10 cellular contexts compared by ENCODE assay signal in genomic region chr11:111870113-111870512, GRCh38. TPM values are rescaled to one million over a fixed set of nuclear protein-coding genes. Genes with fewer than 3 reads are reported as not detected.
DNase-seq lines count a peak whose midpoint lies in the region; ATAC-seq, FAIRE-seq and TF ChIP-seq lines count a peak whose summit lies in the region.
"Had no signal": no experiment of that assay in that cellular context is flagged by ENCODE, and none has a peak within 500 bp of the region (broad histone marks: within the 10 kb centered on the region; RNA-seq: fewer than 3 reads in every experiment).

No MANE protein-coding gene starts in this region.

- POLR2A ChIA-PET in T-cell (lab: Charles Lee), result interaction anchor here (0.6 to 1.2 kb wide), 4 partner anchors 67 to 205 kb away, joined by 3 to 16 read pairs (median 12); partner anchors contain the start of gene DIXDC1 (in 1 of the 2)

- no peak overlapping the region for H3K27ac ChIP-seq in right cardiac atrium (ENCODE audit: low read length)
- no peak overlapping the region for H3K27ac ChIP-seq in keratinocyte (ENCODE audit: control insufficient read depth, insufficient read depth, low read length)
- no peak overlapping the region for H3K27ac ChIP-seq in upper lobe of right lung

- H3K36me3 ChIP-seq in keratinocyte (ENCODE audit: control insufficient read depth in 2 of 2, extremely low read depth in 1 of 2, insufficient read depth in 2 of 2, low read length in 2 of 2) (peaks cover 0 to 8% of the 10 kb centered on the region in 2 experiments), upper lobe of right lung (peaks cover 33% of the 10 kb centered on the region), mucosa of descending colon (ENCODE audit: low read depth) (no peaks in the 10 kb centered on the region)

- dilution Hi-C loops in keratinocyte (cut with MboI; ENCODE audit: extremely low pct_ligation_motif_present, low sequenced_read_pairs), result no loop called here

- WGBS in right cardiac atrium, result 98% methylated on average over 1 of the region's 1 CpG

- H3K79me2 ChIP-seq in keratinocyte (ENCODE audit: control insufficient read depth, insufficient read depth, low read length), result peaks cover 3% of the 10 kb centered on the region

- H3K27me3 ChIP-seq in right cardiac atrium (ENCODE audit: control insufficient read depth, insufficient read depth) (no peaks in the 10 kb centered on the region), keratinocyte (ENCODE audit: control insufficient read depth, extremely low read depth, insufficient read depth, low read length) (no peaks in the 10 kb centered on the region), upper lobe of right lung (no peaks in the 10 kb centered on the region)

- H3K9me3 ChIP-seq in right cardiac atrium (ENCODE audit: control insufficient read depth, low read length) (no peaks in the 10 kb centered on the region), keratinocyte (ENCODE audit: control insufficient read depth, low read depth, low read length) (no peaks in the 10 kb centered on the region), upper lobe of right lung (no peaks in the 10 kb centered on the region), mucosa of descending colon (no peaks in the 10 kb centered on the region)

- H3K27ac Mint-ChIP-seq in T-cell, result no peak overlapping the region

- no peak for DNase-seq in right cardiac atrium
- DNase-seq in Right ventricle myocardium superior, result no peak
- DNase-seq in T-cell, result no peak
- DNase-seq in keratinocyte (ENCODE audit: low read depth, low spot score), result no peak
- DNase-seq in upper lobe of right lung, result no peak
- no peak for DNase-seq in effector CD8-positive, alpha-beta T cell (lab: John Stamatoyannopoulos, UW)
- DNase-seq in mucosa of descending colon, result no peak
- DNase-seq: activated gamma-delta T cell treated with Interleukin-2 at 50 U/mL for 16 hours, NCI-H446 had no signal

- H3K4me1 ChIP-seq in right cardiac atrium (ENCODE audit: control insufficient read depth, insufficient read depth, low read length) (no peaks in the 10 kb centered on the region), keratinocyte (ENCODE audit: control insufficient read depth, extremely low read depth, insufficient read depth, low read length) (peaks cover 7% of the 10 kb centered on the region), upper lobe of right lung (peaks cover 7% of the 10 kb centered on the region), mucosa of descending colon (ENCODE audit: low read depth) (peaks cover 11% of the 10 kb centered on the region)

- TF ChIP-seq CTCF in keratinocyte (optimal IDR thresholded peaks at IDR 0.05 in 1 of 3, IDR thresholded peaks at IDR 0.05 in 1 of 3, conservative IDR thresholded peaks at IDR 0.05 in 1 of 3; ENCODE audit: extremely low read depth in 1 of 3, insufficient read depth in 2 of 3, low read length in 3 of 3) (no peak), upper lobe of right lung (IDR thresholded peaks at IDR 0.05) (no peak), mucosa of descending colon (IDR thresholded peaks at IDR 0.05) (no peak)

- H3K4me3 ChIP-seq in right cardiac atrium (ENCODE audit: low read length) (peak overlapping the region; percentile 97), keratinocyte (ENCODE audit: control insufficient read depth in 2 of 3, extremely low read depth in 1 of 3, insufficient read depth in 2 of 3, low read depth in 1 of 3, low read length in 3 of 3) (no peak overlapping the region), upper lobe of right lung (peak overlapping the region; percentile 86), mucosa of descending colon (no peak overlapping the region)

- H3K9ac ChIP-seq in keratinocyte (ENCODE audit: control insufficient read depth, extremely low read depth, insufficient read depth, low read length), result no peak overlapping the region

- peak overlapping the region; percentile 79 for H3K4me2 ChIP-seq in keratinocyte (ENCODE audit: control insufficient read depth, extremely low read depth, insufficient read depth, low read depth, low read length)

- CTCF ChIA-PET in T-cell (lab: Charles Lee), result interaction anchor here (0.6 to 2.8 kb wide), 9 partner anchors 11 to 1574 kb away, joined by 3 to 20 read pairs (median 5); partner anchors contain the start of genes CFAP68 (in 1 of the 2) and PPP2R1B (in 1 of the 2)

- H4K20me1 ChIP-seq in keratinocyte (ENCODE audit: control insufficient read depth, extremely low read depth, insufficient read depth, low read length), result no peaks in the 10 kb centered on the region

- H2AFZ ChIP-seq in keratinocyte (ENCODE audit: control insufficient read depth, low read length), result no peak overlapping the region

- H3K27me3 Mint-ChIP-seq in T-cell, result no peaks in the 10 kb centered on the region

- FAIRE-seq in keratinocyte (lab: Jason Lieb, UNC), result no peak

- H3K9me3 Mint-ChIP-seq in T-cell, result no peaks in the 10 kb centered on the region

- intact Hi-C loops in right cardiac atrium (cut with DNase I), result loop anchor here in 2 of 4 donors (10.0 kb wide), 1 partner anchor 65 kb away; the partner anchor contains the start of gene DIXDC1 (in 2 of the 2)
- intact Hi-C loops in Right ventricle myocardium superior (cut with DNase I), result loop anchor here (10.0 kb wide), 1 partner anchor 215 kb away; the partner anchor contains the start of genes SDHD and TIMM8B
- intact Hi-C loops in upper lobe of right lung (cut with DNase I), result no loop called here
- intact Hi-C loops in mucosa of descending colon (cut with DNase I, micrococcal nuclease), result no loop called here

- no peaks in the 10 kb centered on the region for H3K9me1 ChIP-seq in keratinocyte (ENCODE audit: control insufficient read depth, extremely low read depth, insufficient read depth, low read length)

- H3K4me3 Mint-ChIP-seq in T-cell, result peak overlapping the region; percentile 32 to 91 (median 34)

- ATAC-seq in right cardiac atrium (no peak), Right ventricle myocardium superior (ENCODE audit: poor library complexity) (no peak), T-cell (replicated peaks in 1 of 4) (no peak), upper lobe of right lung (no peak), GM18498 (IDR thresholded peaks at IDR 0.05; ENCODE audit: unreplicated experiment) (no peak), mucosa of descending colon (no peak)

- H3K4me1 Mint-ChIP-seq in T-cell, result peaks cover 18 to 26% (median 22%) of the 10 kb centered on the region in 3 donors

- peaks cover 37% of the 10 kb centered on the region for H3K36me3 Mint-ChIP-seq in T-cell

RNA-seq across cellular contexts. Expression of gene ALG9, which starts 1.3 kb away (rescaled TPM):
- total RNA-seq in right cardiac atrium, result 10 to 100 TPM; 17.0 to 84.9 (median 23.8) TPM
- 16.3 TPM for polyA plus RNA-seq in right cardiac atrium
- total RNA-seq in Right ventricle myocardium superior, result 12.4 TPM
- total RNA-seq in T-cell, result 10 to 100 TPM; 20.0 to 25.6 (median 24.0) TPM
- polyA plus RNA-seq in keratinocyte, result 23.4 to 34.4 TPM (median 27.2 TPM) in 3 replicates
- 1.3 TPM for polyA plus RNA-seq in keratinocyte (2011; ENCODE audit: low read depth)
- polyA plus RNA-seq in keratinocyte (2011; cell fraction: cytosol; rRNA removed), result 11.6 and 24.6 TPM in 2 replicates
- 51.7 and 54.4 TPM in 2 replicates for polyA plus RNA-seq in keratinocyte (2011; cell fraction: nucleus; rRNA removed)
- polyA plus RNA-seq in keratinocyte (2012; ENCODE audit: low replicate concordance), result 20.0 and 20.8 TPM in 2 replicates
- 34.9 to 54.2 TPM (median 46.1 TPM) in 3 replicates for polyA minus RNA-seq in keratinocyte
- polyA minus RNA-seq in keratinocyte (2011; cell fraction: cytosol; rRNA and poly(A)+ RNA removed), result 23.8 TPM
- polyA minus RNA-seq in keratinocyte (2011; cell fraction: nucleus; rRNA and poly(A)+ RNA removed), result 36.4 and 70.7 TPM in 2 replicates
- 26.6 TPM for total RNA-seq in upper lobe of right lung
- total RNA-seq in mucosa of descending colon, result 10 to 100 TPM; 16.7 to 29.3 (median 21.1) TPM

RNA-seq across cellular contexts. Expression of gene FDXACB1, which starts 8.9 kb away (rescaled TPM):
- total RNA-seq in right cardiac atrium (1 to 10 TPM; 1.6 to 1.7 (median 1.6) TPM), Right ventricle myocardium superior (0.86 TPM), T-cell (1 to 10 TPM; 3.8 to 6.0 (median 4.3) TPM), upper lobe of right lung (1.9 TPM), mucosa of descending colon (1 to 10 TPM; 1.7 to 2.7 (median 2.3) TPM)
- polyA plus RNA-seq in right cardiac atrium (1.1 TPM), keratinocyte (2.2 to 3.5 TPM (median 2.9 TPM) in 3 replicates)
- polyA plus RNA-seq in keratinocyte (2011; ENCODE audit: low read depth), result 0.46 TPM
- 1.5 and 2.4 TPM in 2 replicates for polyA plus RNA-seq in keratinocyte (2011; cell fraction: cytosol; rRNA removed)
- 1.9 and 2.0 TPM in 2 replicates for polyA plus RNA-seq in keratinocyte (2011; cell fraction: nucleus; rRNA removed)
- polyA plus RNA-seq in keratinocyte (2012; ENCODE audit: low replicate concordance), result 1.8 and 2.4 TPM in 2 replicates
- polyA minus RNA-seq in keratinocyte, result 1.4 to 2.2 TPM (median 2.1 TPM) in 3 replicates
- 1.7 TPM for polyA minus RNA-seq in keratinocyte (2011; cell fraction: cytosol; rRNA and poly(A)+ RNA removed)
- 1.4 and 2.5 TPM in 2 replicates for polyA minus RNA-seq in keratinocyte (2011; cell fraction: nucleus; rRNA and poly(A)+ RNA removed)

RNA-seq across cellular contexts. Expression of gene CFAP68, which starts 9.2 kb away (rescaled TPM):
- 10 to 100 TPM; 22.8 to 51.1 (median 32.0) TPM for total RNA-seq in right cardiac atrium
- polyA plus RNA-seq in right cardiac atrium, result 51.5 TPM
- 32.4 TPM for total RNA-seq in Right ventricle myocardium superior
- 10 to 100 TPM; 12.0 to 18.6 (median 16.7) TPM for total RNA-seq in T-cell
- polyA plus RNA-seq in keratinocyte, result 33.0 to 63.8 TPM (median 58.9 TPM) in 3 replicates
- 10.7 TPM for polyA plus RNA-seq in keratinocyte (2011; ENCODE audit: low read depth)
- polyA plus RNA-seq in keratinocyte (2011; cell fraction: cytosol; rRNA removed), result 47.9 and 77.0 TPM in 2 replicates
- 18.0 and 18.4 TPM in 2 replicates for polyA plus RNA-seq in keratinocyte (2011; cell fraction: nucleus; rRNA removed)
- polyA plus RNA-seq in keratinocyte (2012; ENCODE audit: low replicate concordance), result 32.5 and 39.3 TPM in 2 replicates
- 22.4 to 29.5 TPM (median 24.0 TPM) in 3 replicates for polyA minus RNA-seq in keratinocyte
- polyA minus RNA-seq in keratinocyte (2011; cell fraction: cytosol; rRNA and poly(A)+ RNA removed), result 5.4 TPM
- 3.4 and 9.5 TPM in 2 replicates for polyA minus RNA-seq in keratinocyte (2011; cell fraction: nucleus; rRNA and poly(A)+ RNA removed)
- total RNA-seq in upper lobe of right lung, result 20.0 TPM
- total RNA-seq in mucosa of descending colon, result 10 to 100 TPM; 12.2 to 26.4 (median 19.1) TPM

RNA-seq across cellular contexts. Expression of gene CRYAB, which starts 41.5 kb away (rescaled TPM):
- total RNA-seq in right cardiac atrium, result 1,000 to 10,000 TPM; 4,923 to 5,929 (median 5,581) TPM
- 9,689 TPM for polyA plus RNA-seq in right cardiac atrium
- total RNA-seq in Right ventricle myocardium superior, result 6,403 TPM
- under 1 TPM in 2 of 5 donors, not detected in 3; 0.38 to 0.49 TPM for total RNA-seq in T-cell
- 7.4 to 47.9 TPM (median 11.0 TPM) in 3 replicates for polyA plus RNA-seq in keratinocyte
- 264 TPM for polyA plus RNA-seq in keratinocyte (2011; ENCODE audit: low read depth)
- 61.4 and 90.5 TPM in 2 replicates for polyA plus RNA-seq in keratinocyte (2011; cell fraction: cytosol; rRNA removed)
- 56.5 and 64.7 TPM in 2 replicates for polyA plus RNA-seq in keratinocyte (2011; cell fraction: nucleus; rRNA removed)
- 11.6 and 2,032 TPM in 2 replicates for polyA plus RNA-seq in keratinocyte (2012; ENCODE audit: low replicate concordance)
- polyA minus RNA-seq in keratinocyte, result 2.3 to 18.6 TPM (median 15.9 TPM) in 3 replicates
- polyA minus RNA-seq in keratinocyte (2011; cell fraction: cytosol; rRNA and poly(A)+ RNA removed), result 9.0 TPM
- polyA minus RNA-seq in keratinocyte (2011; cell fraction: nucleus; rRNA and poly(A)+ RNA removed), result 18.0 and 22.3 TPM in 2 replicates
- total RNA-seq in upper lobe of right lung, result 113 TPM
- 100 to 1,000 TPM in 1 of 3 donors, 10 to 100 TPM in 2; 13.8 to 331 (median 30.7) TPM for total RNA-seq in mucosa of descending colon

RNA-seq across cellular contexts. Expression of gene HSPB2, which starts 42.4 kb away (rescaled TPM):
- 100 to 1,000 TPM in 1 of 4 donors, 10 to 100 TPM in 3; 38.0 to 103 (median 69.2) TPM for total RNA-seq in right cardiac atrium
- polyA plus RNA-seq in right cardiac atrium, result 106 TPM
- total RNA-seq in Right ventricle myocardium superior, result 42.4 TPM
- total RNA-seq in T-cell, result not detected
- 0.08 to 0.98 TPM (median 0.22 TPM) in 3 replicates for polyA plus RNA-seq in keratinocyte
- not detected for polyA plus RNA-seq in keratinocyte (2011; ENCODE audit: low read depth)
- 0.55 TPM in 1 of 2 replicates, not detected in the other for polyA plus RNA-seq in keratinocyte (2011; cell fraction: cytosol; rRNA removed)
- 0.28 and 0.40 TPM in 2 replicates for polyA plus RNA-seq in keratinocyte (2011; cell fraction: nucleus; rRNA removed)
- polyA plus RNA-seq in keratinocyte (2012; ENCODE audit: low replicate concordance), result 0.48 and 1.2 TPM in 2 replicates
- 0.63 TPM in 1 of 3 replicates, not detected in the others for polyA minus RNA-seq in keratinocyte
- not detected for polyA minus RNA-seq in keratinocyte (2011; cell fraction: cytosol; rRNA and poly(A)+ RNA removed)
- polyA minus RNA-seq in keratinocyte (2011; cell fraction: nucleus; rRNA and poly(A)+ RNA removed), result not detected in 2 replicates
- 9.2 TPM for total RNA-seq in upper lobe of right lung
- 1 to 10 TPM in 2 of 3 donors, not detected in 1; 1.4 to 4.8 TPM for total RNA-seq in mucosa of descending colon

Comparison
In these comparisons a context has a peak if more than half of its experiments do, and no peak if none do; other contexts are left out.
1. H3K4me3 ChIP-seq: peak in right cardiac atrium (single experiment) and upper lobe of right lung (single experiment); none in keratinocyte (0 of 3) and mucosa of descending colon (single experiment).